Comparison of ENCODE assay signal across 15 cellular contexts in the genomic region with DNA sequence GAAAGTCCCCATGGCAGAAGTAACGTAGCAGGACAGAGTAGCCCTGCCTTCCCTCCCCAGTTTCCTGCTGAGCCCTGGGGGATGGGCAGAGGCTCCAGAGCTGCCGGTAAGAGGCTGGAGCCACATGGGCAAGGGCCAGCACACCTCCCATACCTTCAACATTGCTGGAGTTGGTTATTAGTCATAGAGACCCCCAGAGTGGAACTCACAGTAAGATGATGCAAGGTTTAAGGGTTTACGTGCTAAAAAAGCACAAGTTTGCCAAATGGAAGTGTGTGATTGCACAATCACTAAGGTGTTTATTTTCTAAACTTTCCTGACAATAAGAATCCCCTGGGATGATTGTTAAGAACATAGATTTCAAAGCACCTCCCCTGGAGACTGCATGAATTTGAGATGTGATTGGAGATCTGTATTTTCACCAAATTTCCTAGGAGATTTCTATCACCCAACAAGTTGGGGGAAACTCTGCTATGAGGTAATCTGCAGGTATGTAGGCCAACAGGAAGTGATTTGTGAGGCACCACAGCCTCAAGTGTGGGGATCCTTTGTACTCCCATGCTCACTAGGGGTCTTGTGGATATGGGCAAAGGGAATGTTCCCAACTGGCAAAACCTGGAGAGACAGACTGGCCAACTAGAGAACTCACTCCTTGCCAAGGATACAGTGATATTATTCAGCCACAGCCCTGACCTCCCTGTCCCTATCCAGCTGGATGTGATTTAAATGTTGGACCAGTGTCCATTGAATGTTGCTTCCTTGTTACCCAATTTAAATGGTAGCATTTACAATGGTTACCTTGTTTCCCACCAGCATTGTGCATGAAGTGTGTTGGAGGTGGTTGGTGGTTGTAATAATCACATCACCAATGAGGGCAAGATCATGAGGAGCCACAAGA. TPM values are rescaled to one million over a fixed set of nuclear protein-coding genes. Genes with fewer than 3 reads are reported as not detected.
DNase-seq lines count a peak whose midpoint lies in the region; ATAC-seq and TF ChIP-seq lines count a peak whose summit lies in the region.
"Had no signal": no experiment of that assay in that cellular context is flagged by ENCODE, and none has a peak within 500 bp of the region (broad histone marks: within the 10 kb centered on the region; RNA-seq: fewer than 3 reads in every experiment).

No MANE protein-coding gene starts in this region.

- peak overlapping the region; percentile 29 for H3K4me3 Mint-ChIP-seq in activated T-helper 17 cell treated with anti-CD3 and anti-CD28 coated beads, Interleukin-2, amount 50 U/mL, for 72 hours
- H3K4me3 Mint-ChIP-seq in activated T-cell treated with anti-CD3 and anti-CD28 coated beads, Interleukin-2, amount 50 U/mL, for 24 hours: no peak overlapping the region
- H3K4me3 Mint-ChIP-seq: natural killer cell treated with Interleukin-12 subunit alpha and Interleukin-12 subunit beta and Interleukin-15 and Interleukin-18, amount 100 ng/mL, for 72 hours had no signal

- no peaks in the 10 kb centered on the region for H3K9me3 ChIP-seq in GM23248 (ENCODE audit: low read depth)

- no peaks in the 10 kb centered on the region for H4K20me1 ChIP-seq in GM23248 (ENCODE audit: insufficient read depth)

- no peak overlapping the region for H3K9ac ChIP-seq in GM23248

- peaks cover 3% of the 10 kb centered on the region for H3K9me3 Mint-ChIP-seq in activated T-helper 17 cell treated with anti-CD3 and anti-CD28 coated beads, Interleukin-2, amount 50 U/mL, for 72 hours
- no peaks in the 10 kb centered on the region for H3K9me3 Mint-ChIP-seq in activated T-cell treated with anti-CD3 and anti-CD28 coated beads, Interleukin-2, amount 50 U/mL, for 24 hours
- H3K9me3 Mint-ChIP-seq: natural killer cell treated with Interleukin-12 subunit alpha and Interleukin-12 subunit beta and Interleukin-15 and Interleukin-18, amount 100 ng/mL, for 72 hours had no signal

- no peaks in the 10 kb centered on the region for H3K27me3 Mint-ChIP-seq in activated T-helper 17 cell treated with anti-CD3 and anti-CD28 coated beads, Interleukin-2, amount 50 U/mL, for 72 hours
- H3K27me3 Mint-ChIP-seq in activated T-cell treated with anti-CD3 and anti-CD28 coated beads, Interleukin-2, amount 50 U/mL, for 24 hours: no peaks in the 10 kb centered on the region

- no peak overlapping the region for H2AFZ ChIP-seq in GM23248

- H3K36me3 ChIP-seq in GM23248 (ENCODE audit: low read depth): no peaks in the 10 kb centered on the region

- DNase-seq in GM23248 (peak; percentile 32), fibroblast of pulmonary artery (ENCODE audit: low read depth) (peak; percentile 79), renal cortical epithelial cell (ENCODE audit: low read depth) (peak; percentile 97), NCI-H1436 (lab: John Stamatoyannopoulos, UW) (no peak)
- DNase-seq in activated T-cell treated with anti-CD3 and anti-CD28 coated beads, Interleukin-2, amount 50 U/mL, for 24 hours: no peak
- DNase-seq: left cardiac atrium, NCI-H1105, NCI-H526 had no signal

- peaks cover 57% of the 10 kb centered on the region for H3K4me1 ChIP-seq in GM23248 (ENCODE audit: insufficient read depth)

- no peaks in the 10 kb centered on the region for H3K36me3 Mint-ChIP-seq in activated T-helper 17 cell treated with anti-CD3 and anti-CD28 coated beads, Interleukin-2, amount 50 U/mL, for 72 hours (ENCODE audit: low read depth)
- H3K36me3 Mint-ChIP-seq in activated T-cell treated with anti-CD3 and anti-CD28 coated beads, Interleukin-2, amount 50 U/mL, for 24 hours (ENCODE audit: low read depth): no peaks in the 10 kb centered on the region
- H3K36me3 Mint-ChIP-seq: natural killer cell treated with Interleukin-12 subunit alpha and Interleukin-12 subunit beta and Interleukin-15 and Interleukin-18, amount 100 ng/mL, for 72 hours had no signal

- peaks cover 28% of the 10 kb centered on the region for H3K4me1 Mint-ChIP-seq in activated T-helper 17 cell treated with anti-CD3 and anti-CD28 coated beads, Interleukin-2, amount 50 U/mL, for 72 hours
- H3K4me1 Mint-ChIP-seq in activated T-cell treated with anti-CD3 and anti-CD28 coated beads, Interleukin-2, amount 50 U/mL, for 24 hours (ENCODE audit: low read depth): peaks cover 22% of the 10 kb centered on the region

- no peaks in the 10 kb centered on the region for H3K79me2 ChIP-seq in GM23248 (ENCODE audit: insufficient read depth)

- peak overlapping the region; percentile 23 for H3K4me2 ChIP-seq in GM23248 (ENCODE audit: unreplicated experiment)

- H3F3A ChIP-seq in GM23248 (ENCODE audit: insufficient read depth): peaks cover 55% of the 10 kb centered on the region

- H3K4me3 ChIP-seq in GM23248 (no peak overlapping the region), fibroblast of pulmonary artery (replicated peaks; ENCODE audit: low read depth, low read length) (no peak overlapping the region)

- H3K27ac Mint-ChIP-seq in activated T-helper 17 cell treated with anti-CD3 and anti-CD28 coated beads, Interleukin-2, amount 50 U/mL, for 72 hours: peak overlapping the region; percentile 56
- no peak overlapping the region for H3K27ac Mint-ChIP-seq in activated T-cell treated with anti-CD3 and anti-CD28 coated beads, Interleukin-2, amount 50 U/mL, for 24 hours
- H3K27ac Mint-ChIP-seq: natural killer cell treated with Interleukin-12 subunit alpha and Interleukin-12 subunit beta and Interleukin-15 and Interleukin-18, amount 100 ng/mL, for 72 hours had no signal

- TF ChIP-seq CTCF in fibroblast of pulmonary artery (IDR thresholded peaks at IDR 0.05; ENCODE audit: low read length, missing control alignments): no peak

- H3K27ac ChIP-seq in GM23248: peak overlapping the region; percentile 73
- H3K27ac ChIP-seq: C4-2B had no signal

- H3K27me3 ChIP-seq in GM23248 (replicated peaks; ENCODE audit: insufficient read depth): no peaks in the 10 kb centered on the region

- 51 to 61% methylated on average over 3 of the region's 3 CpGs for WGBS in GM23248 (ENCODE audit: low coverage in 1 of 2, low lambda C conversion rate in 2 of 2, missing lambda C conversion rate in 2 of 2), 2 experiments

- H3K9me2 ChIP-seq in GM23248 (ENCODE audit: insufficient read depth): no peaks in the 10 kb centered on the region

- no peak for ATAC-seq in activated T-helper 17 cell treated with anti-CD3 and anti-CD28 coated beads, Interleukin-2, amount 50 U/mL, for 72 hours (replicated peaks)
- ATAC-seq in GM19395 (IDR thresholded peaks at IDR 0.05; ENCODE audit: unreplicated experiment) (no peak), GM19452 (IDR thresholded peaks at IDR 0.05; ENCODE audit: unreplicated experiment) (no peak)
- ATAC-seq: activated CD4-positive, CD25-positive, alpha-beta regulatory T cell treated with anti-CD3 and anti-CD28 coated beads, Interleukin-2, amount 50 U/mL, for 24 hours; Right ventricle myocardium inferior had no signal

- in situ Hi-C loops in GM23248 (cut with MboI): no loop called here

RNA-seq across cellular contexts. Expression of gene CSF1, which starts 37.1 kb away (rescaled TPM):
- 60.0 and 87.0 TPM in 2 replicates for total RNA-seq in GM23248 (2014; rRNA removed; shearing (Covaris generic))
- 65.3 and 67.9 TPM in 2 replicates for polyA plus RNA-seq in GM23248 (2016; fragmentation: Nextera tagmentation; extraction: Ambion mirVana)
- total RNA-seq in activated T-helper 17 cell treated with anti-CD3 and anti-CD28 coated beads, Interleukin-2, amount 50 U/mL, for 72 hours: 10 to 100 TPM; 46.8 to 95.4 TPM
- total RNA-seq in renal cortical epithelial cell: 39.2 and 51.3 TPM in 2 replicates

Comparison
In these comparisons a context has a peak if more than half of its experiments do, and no peak if none do; other contexts are left out.
1. DNase-seq: peak in GM23248 (single experiment), fibroblast of pulmonary artery (single experiment) and renal cortical epithelial cell (single experiment); none in activated T-cell treated with anti-CD3 and anti-CD28 coated beads, Interleukin-2, amount 50 U/mL, for 24 hours (single experiment) and NCI-H1436 (single experiment).